ENCODE assay signal across 23 cellular contexts in genomic region chr16:9908613-9909012, GRCh38.
DNase-seq lines count a peak whose midpoint lies in the region; ATAC-seq and TF ChIP-seq lines count a peak whose summit lies in the region.
"Had no signal": no experiment of that assay in that cellular context is flagged by ENCODE, and none has a peak within 500 bp of the region (broad histone marks: within the 10 kb centered on the region; RNA-seq: fewer than 3 reads in every experiment).

No MANE protein-coding gene starts in this region.

- H3K36me3 ChIP-seq in body of pancreas (replicated peaks in 1 of 2; ENCODE audit: insufficient read depth in 1 of 2, low read depth in 2 of 2) (no peaks in the 10 kb centered on the region), left ventricle myocardium inferior (no peaks in the 10 kb centered on the region), ovary (no peaks in the 10 kb centered on the region), hepatocyte (replicated peaks; ENCODE audit: insufficient read depth, low read depth) (no peaks in the 10 kb centered on the region)
- H3K36me3 ChIP-seq: BE2C, colonic mucosa, spleen had no signal

- H3K27me3 Mint-ChIP-seq in activated T-cell treated with anti-CD3 and anti-CD28 coated beads, Interleukin-2, amount 50 U/mL, for 4 hours (ENCODE audit: low read depth), result peaks cover 2% of the 10 kb centered on the region
- H3K27me3 Mint-ChIP-seq in CD4-positive, alpha-beta T cell, result no peaks in the 10 kb centered on the region
- H3K27me3 Mint-ChIP-seq: activated naive CD8-positive, alpha-beta T cell treated with anti-CD3 and anti-CD28 coated beads for 36 hours had no signal

- no peaks in the 10 kb centered on the region for H3K36me3 Mint-ChIP-seq in activated T-cell treated with anti-CD3 and anti-CD28 coated beads, Interleukin-2, amount 50 U/mL, for 4 hours (ENCODE audit: insufficient read depth)
- H3K36me3 Mint-ChIP-seq in CD4-positive, alpha-beta T cell (ENCODE audit: low read depth), result no peaks in the 10 kb centered on the region
- H3K36me3 Mint-ChIP-seq: activated naive CD8-positive, alpha-beta T cell treated with anti-CD3 and anti-CD28 coated beads for 36 hours; natural killer cell treated with Interleukin-12 subunit alpha and Interleukin-12 subunit beta and Interleukin-15 and Interleukin-18, amount 100 ng/mL, for 72 hours had no signal

- no peak for TF ChIP-seq POLR2A in body of pancreas (IDR thresholded peaks at IDR 0.05)
- no peak for TF ChIP-seq POLR2A in ovary (IDR thresholded peaks at IDR 0.05)

- H4K20me1 ChIP-seq in hepatocyte (ENCODE audit: insufficient read depth, poor library complexity, severe bottlenecking), result no peaks in the 10 kb centered on the region

- intact Hi-C loops in body of pancreas (cut with DNase I), result no loop called here
- intact Hi-C loops in left ventricle myocardium inferior (cut with micrococcal nuclease), result no loop called here
- intact Hi-C loops in ovary (cut with DNase I), result no loop called here
- intact Hi-C loops in CD4-positive, alpha-beta T cell (cut with DNase I, micrococcal nuclease), result no loop called here

- CTCF ChIA-PET in CD4-positive, alpha-beta T cell (lab: Charles Lee), result no interaction called here

- no peak overlapping the region for H3K4me3 Mint-ChIP-seq in activated T-cell treated with anti-CD3 and anti-CD28 coated beads, Interleukin-2, amount 50 U/mL, for 4 hours
- no peak overlapping the region for H3K4me3 Mint-ChIP-seq in CD4-positive, alpha-beta T cell
- H3K4me3 Mint-ChIP-seq: activated naive CD8-positive, alpha-beta T cell treated with anti-CD3 and anti-CD28 coated beads for 36 hours; endodermal cell; natural killer cell treated with Interleukin-12 subunit alpha and Interleukin-12 subunit beta and Interleukin-15 and Interleukin-18, amount 100 ng/mL, for 72 hours had no signal

- no peak overlapping the region for H3K4me3 ChIP-seq in body of pancreas
- no peak overlapping the region for H3K4me3 ChIP-seq in left ventricle myocardium inferior
- no peak overlapping the region for H3K4me3 ChIP-seq in ovary
- H3K4me3 ChIP-seq in hepatocyte, result no peak overlapping the region
- H3K4me3 ChIP-seq: colonic mucosa, spleen had no signal

- ATAC-seq in body of pancreas, result no peak
- ATAC-seq in activated T-cell treated with anti-CD3 and anti-CD28 coated beads, Interleukin-2, amount 50 U/mL, for 4 hours, result no peak
- no peak for ATAC-seq in CD4-positive, alpha-beta T cell (ENCODE audit: poor library complexity)
- ATAC-seq: left colon; natural killer cell treated with Interleukin-12 subunit alpha and Interleukin-12 subunit beta and Interleukin-15 and Interleukin-18, amount 100 ng/mL, for 72 hours; stimulated activated naive CD8-positive, alpha-beta T cell treated with anti-CD3 and anti-CD28 coated beads, Interleukin-15, Interleukin-2, amounts not matched to agents 100 U/mL and 50 U/mL, for 24 hours had no signal

- TF ChIP-seq CTCF in body of pancreas (IDR thresholded peaks at IDR 0.05) (no peak), left ventricle myocardium inferior (IDR thresholded peaks at IDR 0.05; ENCODE audit: borderline replicate concordance) (no peak), ovary (IDR thresholded peaks at IDR 0.05) (no peak), hepatocyte (IDR thresholded peaks at IDR 0.05; ENCODE audit: poor library complexity) (no peak)
- TF ChIP-seq CTCF in CD4-positive, alpha-beta T cell (IDR thresholded peaks at IDR 0.05), result no peak

- H3K9me2 ChIP-seq in hepatocyte (replicated peaks; ENCODE audit: insufficient read depth), result no peaks in the 10 kb centered on the region

- no peaks in the 10 kb centered on the region for H3K4me1 Mint-ChIP-seq in activated T-cell treated with anti-CD3 and anti-CD28 coated beads, Interleukin-2, amount 50 U/mL, for 4 hours (ENCODE audit: low read depth)
- no peaks in the 10 kb centered on the region for H3K4me1 Mint-ChIP-seq in CD4-positive, alpha-beta T cell (ENCODE audit: low read depth)
- H3K4me1 Mint-ChIP-seq: activated naive CD8-positive, alpha-beta T cell treated with anti-CD3 and anti-CD28 coated beads for 36 hours had no signal

- H3K27ac ChIP-seq in body of pancreas, result no peak overlapping the region
- no peak overlapping the region for H3K27ac ChIP-seq in left ventricle myocardium inferior (replicated peaks)
- no peak overlapping the region for H3K27ac ChIP-seq in ovary
- no peak overlapping the region for H3K27ac ChIP-seq in hepatocyte
- H3K27ac ChIP-seq in CD4-positive, alpha-beta T cell (ENCODE audit: low read depth, low read length), result no peak overlapping the region
- H3K27ac ChIP-seq: colonic mucosa, spleen had no signal

- peaks cover 7% of the 10 kb centered on the region for H3K9me3 Mint-ChIP-seq in activated T-cell treated with anti-CD3 and anti-CD28 coated beads, Interleukin-2, amount 50 U/mL, for 4 hours
- H3K9me3 Mint-ChIP-seq in CD4-positive, alpha-beta T cell, result peaks cover 2% of the 10 kb centered on the region
- H3K9me3 Mint-ChIP-seq: endodermal cell had no signal

- no peak overlapping the region for H3K27ac Mint-ChIP-seq in CD4-positive, alpha-beta T cell
- H3K27ac Mint-ChIP-seq: activated naive CD8-positive, alpha-beta T cell treated with anti-CD3 and anti-CD28 coated beads for 36 hours; endodermal cell; natural killer cell treated with Interleukin-12 subunit alpha and Interleukin-12 subunit beta and Interleukin-15 and Interleukin-18, amount 100 ng/mL, for 72 hours had no signal

- no peak overlapping the region for H2AFZ ChIP-seq in hepatocyte

- H3K9me3 ChIP-seq in body of pancreas (no peaks in the 10 kb centered on the region), left ventricle myocardium inferior (replicated peaks) (no peaks in the 10 kb centered on the region), ovary (no peaks in the 10 kb centered on the region), hepatocyte (ENCODE audit: low read depth) (no peaks in the 10 kb centered on the region)
- no peaks in the 10 kb centered on the region for H3K9me3 ChIP-seq in CD4-positive, alpha-beta T cell (ENCODE audit: control insufficient read depth, low read length)
- H3K9me3 ChIP-seq: BE2C, colonic mucosa had no signal

- DNase-seq in Daoy (ENCODE audit: low read depth) (peak; percentile 79), body of pancreas (peak; percentile 12 to 38 (median 26)), left ventricle myocardium inferior (peak; percentile 38), ovary (peak; percentile 29 to 67 (median 51)), HuH-7.5 (ENCODE audit: low spot score) (no peak), hepatocyte (ENCODE audit: low spot score) (no peak)
- no peak for DNase-seq in activated T-cell treated with anti-CD3 and anti-CD28 coated beads, Interleukin-2, amount 50 U/mL, for 4 hours
- no peak for DNase-seq in CD4-positive, alpha-beta T cell
- DNase-seq: activated naive CD8-positive, alpha-beta T cell treated with anti-CD3 and anti-CD28 coated beads for 36 hours; BE2C; colonic mucosa; DND-41; endodermal cell; IMR-90; left colon; midbrain; NCI-H1417 treated with DMSO at 0.1 percent for 48 hours; NCI-H526; spleen; stimulated activated CD4-positive, alpha-beta T cell treated with anti-CD3 and anti-CD28 coated beads, Interleukin-4, amount 100 ng/mL, for 1 hour; stimulated activated naive CD8-positive, alpha-beta T cell treated with anti-CD3 and anti-CD28 coated beads, Interleukin-15, Interleukin-2, amounts not matched to agents 100 U/mL and 50 U/mL, for 24 hours; trophoblast cell had no signal

- WGBS in body of pancreas, 2 donors, result 29 to 34% methylated on average over 5 of the region's 5 CpGs
- WGBS in ovary, 3 donors, result 23 to 26% (median 25%) methylated on average over 5 of the region's 5 CpGs
- 80% methylated on average over 5 of the region's 5 CpGs for WGBS in hepatocyte (ENCODE audit: low lambda C conversion rate, missing lambda C conversion rate)

- POLR2A ChIA-PET in CD4-positive, alpha-beta T cell (lab: Charles Lee), result no interaction called here

- H3K27me3 ChIP-seq in body of pancreas (no peaks in the 10 kb centered on the region), left ventricle myocardium inferior (ENCODE audit: low read depth) (no peaks in the 10 kb centered on the region), ovary (no peaks in the 10 kb centered on the region), hepatocyte (no peaks in the 10 kb centered on the region)
- no peaks in the 10 kb centered on the region for H3K27me3 ChIP-seq in CD4-positive, alpha-beta T cell (ENCODE audit: control insufficient read depth, insufficient read depth, low read length)
- H3K27me3 ChIP-seq: BE2C, colonic mucosa, spleen had no signal

- no peaks in the 10 kb centered on the region for H3K79me2 ChIP-seq in hepatocyte

- no peak for TF ChIP-seq EP300 in ovary (IDR thresholded peaks at IDR 0.05)

- no peak overlapping the region for H3K4me2 ChIP-seq in hepatocyte

- H3K4me1 ChIP-seq in body of pancreas (no peaks in the 10 kb centered on the region), left ventricle myocardium inferior (peaks cover 17% of the 10 kb centered on the region), ovary (ENCODE audit: insufficient read depth) (peaks cover 7% of the 10 kb centered on the region), hepatocyte (ENCODE audit: insufficient read depth) (no peaks in the 10 kb centered on the region)
- H3K4me1 ChIP-seq: BE2C, colonic mucosa, spleen had no signal

Comparison
In these comparisons a context has a peak if more than half of its experiments do, and no peak if none do; other contexts are left out.
1. DNase-seq: peak in Daoy (single experiment), body of pancreas (4 of 4), left ventricle myocardium inferior (single experiment) and ovary (5 of 5); none in HuH-7.5 (single experiment), activated T-cell treated with anti-CD3 and anti-CD28 coated beads, Interleukin-2, amount 50 U/mL, for 4 hours (single experiment), hepatocyte (single experiment) and CD4-positive, alpha-beta T cell (0 of 10).